In the genomic region with DNA sequence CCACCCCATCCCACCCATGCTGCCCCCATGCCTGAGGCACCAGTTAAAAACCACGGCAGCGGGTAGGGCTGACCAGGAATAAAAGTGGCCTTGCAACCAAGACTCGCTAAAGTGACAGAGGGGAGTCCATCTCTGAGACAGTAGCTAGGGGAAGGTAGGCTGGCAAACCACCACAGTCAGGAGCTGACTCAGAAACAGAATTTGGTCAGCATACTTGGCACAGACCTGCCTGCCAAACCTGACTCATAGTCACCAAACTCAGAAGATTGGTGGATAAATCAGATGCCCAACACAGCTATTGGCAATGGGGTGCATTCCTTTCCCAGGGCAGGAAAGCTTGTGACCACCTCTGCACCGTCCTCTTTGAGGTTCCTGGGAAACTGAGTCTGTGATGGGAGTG, we compare ENCODE assay signal across 11 cellular contexts.
DNase-seq lines count a peak whose midpoint lies in the region; ATAC-seq, FAIRE-seq and TF ChIP-seq lines count a peak whose summit lies in the region.
"Had no signal": no experiment of that assay in that cellular context is flagged by ENCODE, and none has a peak within 500 bp of the region (broad histone marks: within the 10 kb centered on the region; RNA-seq: fewer than 3 reads in every experiment).

No MANE protein-coding gene starts in this region.

- H3K36me3 ChIP-seq in keratinocyte (ENCODE audit: control insufficient read depth in 2 of 2, extremely low read depth in 1 of 2, insufficient read depth in 2 of 2, low read length in 2 of 2) = no peaks in the 10 kb centered on the region
- no peaks in the 10 kb centered on the region for H3K36me3 ChIP-seq in naive thymus-derived CD4-positive, alpha-beta T cell (ENCODE audit: control insufficient read depth in 2 of 3, insufficient read depth in 3 of 3, low read length in 3 of 3)
- H3K36me3 ChIP-seq: ovary had no signal

- H3K27me3 ChIP-seq in keratinocyte (ENCODE audit: control insufficient read depth, extremely low read depth, insufficient read depth, low read length) = no peaks in the 10 kb centered on the region
- no peaks in the 10 kb centered on the region for H3K27me3 ChIP-seq in naive thymus-derived CD4-positive, alpha-beta T cell (ENCODE audit: control insufficient read depth in 2 of 2, insufficient read depth in 2 of 2, low read length in 2 of 2)
- H3K27me3 ChIP-seq: ovary had no signal

- H3K4me2 ChIP-seq in keratinocyte (ENCODE audit: control insufficient read depth, extremely low read depth, insufficient read depth, low read depth, low read length) = no peak overlapping the region
- H3K4me2 ChIP-seq: KMS-11 had no signal

- H3K4me3 ChIP-seq in GM12865 (ENCODE audit: low read depth, low read length) (no peak overlapping the region), keratinocyte (ENCODE audit: control insufficient read depth in 2 of 3, extremely low read depth in 1 of 3, insufficient read depth in 2 of 3, low read depth in 1 of 3, low read length in 3 of 3) (no peak overlapping the region)
- H3K4me3 ChIP-seq in naive thymus-derived CD4-positive, alpha-beta T cell (ENCODE audit: low read length) = no peak overlapping the region
- H3K4me3 ChIP-seq: ovary had no signal

- POLR2A ChIA-PET in activated CD4-positive, alpha-beta memory T cell treated with anti-CD3 and anti-CD28 coated beads for 36 hours (lab: Charles Lee) = interaction anchor here (0.7 to 1.6 kb wide), 2 partner anchors 87 to 126 kb away, joined by 3 to 5 read pairs; no protein-coding TSS in a partner anchor
- POLR2A ChIA-PET in naive thymus-derived CD4-positive, alpha-beta T cell (lab: Charles Lee) = no interaction called here

- H3K9me3 Mint-ChIP-seq in activated CD4-positive, alpha-beta memory T cell treated with anti-CD3 and anti-CD28 coated beads for 36 hours = no peaks in the 10 kb centered on the region
- peaks cover 0 to 2% (median 0%) of the 10 kb centered on the region in 11 donors for H3K9me3 Mint-ChIP-seq in naive thymus-derived CD4-positive, alpha-beta T cell
- H3K9me3 Mint-ChIP-seq in Calu3 (ENCODE audit: low read depth, unreplicated experiment) = no peaks in the 10 kb centered on the region

- H3K36me3 Mint-ChIP-seq in activated CD4-positive, alpha-beta memory T cell treated with anti-CD3 and anti-CD28 coated beads for 36 hours = no peaks in the 10 kb centered on the region
- no peaks in the 10 kb centered on the region for H3K36me3 Mint-ChIP-seq in naive thymus-derived CD4-positive, alpha-beta T cell
- peaks cover 9% of the 10 kb centered on the region for H3K36me3 Mint-ChIP-seq in Calu3 (ENCODE audit: insufficient read depth, unreplicated experiment)

- H3K9me3 ChIP-seq in keratinocyte (ENCODE audit: control insufficient read depth, low read depth, low read length) = no peaks in the 10 kb centered on the region
- H3K9me3 ChIP-seq in naive thymus-derived CD4-positive, alpha-beta T cell (ENCODE audit: control insufficient read depth in 2 of 3, low read length in 3 of 3) = no peaks in the 10 kb centered on the region
- H3K9me3 ChIP-seq: ovary had no signal

- H3K27ac ChIP-seq in keratinocyte (ENCODE audit: control insufficient read depth, insufficient read depth, low read length) = peak overlapping the region; percentile 9
- no peak overlapping the region for H3K27ac ChIP-seq in naive thymus-derived CD4-positive, alpha-beta T cell (ENCODE audit: low read depth, low read length)
- H3K27ac ChIP-seq: KMS-11, ovary had no signal

- TF ChIP-seq CTCF in GM12865 (IDR thresholded peaks at IDR 0.05; ENCODE audit: insufficient read depth, low read depth, low read length, missing control alignments) (no peak), keratinocyte (optimal IDR thresholded peaks at IDR 0.05 in 1 of 3, IDR thresholded peaks at IDR 0.05 in 1 of 3, conservative IDR thresholded peaks at IDR 0.05 in 1 of 3; ENCODE audit: extremely low read depth in 1 of 3, insufficient read depth in 2 of 3, low read length in 3 of 3) (no peak), Calu3 (IDR thresholded peaks at IDR 0.05; ENCODE audit: unreplicated experiment) (no peak)

- CTCF ChIA-PET in activated CD4-positive, alpha-beta memory T cell treated with anti-CD3 and anti-CD28 coated beads for 36 hours (lab: Charles Lee) = interaction anchor here (1.0 kb wide), 1 partner anchor 102 kb away, joined by 3 read pairs; no protein-coding TSS in a partner anchor
- CTCF ChIA-PET in naive thymus-derived CD4-positive, alpha-beta T cell (lab: Charles Lee) = no interaction called here
- CTCF ChIA-PET in Calu3 (lab: Charles Lee) = no interaction called here

- H3K4me3 Mint-ChIP-seq in activated CD4-positive, alpha-beta memory T cell treated with anti-CD3 and anti-CD28 coated beads for 36 hours = no peak overlapping the region
- H3K4me3 Mint-ChIP-seq in naive thymus-derived CD4-positive, alpha-beta T cell = no peak overlapping the region
- no peak overlapping the region for H3K4me3 Mint-ChIP-seq in Calu3 (ENCODE audit: low read depth, unreplicated experiment)

- ATAC-seq in naive thymus-derived CD4-positive, alpha-beta T cell = no peak

- H3K27me3 Mint-ChIP-seq in activated CD4-positive, alpha-beta memory T cell treated with anti-CD3 and anti-CD28 coated beads for 36 hours = peaks cover 2% of the 10 kb centered on the region
- peaks cover 0 to 4% (median 0%) of the 10 kb centered on the region in 5 donors for H3K27me3 Mint-ChIP-seq in naive thymus-derived CD4-positive, alpha-beta T cell
- H3K27me3 Mint-ChIP-seq in Calu3 (ENCODE audit: unreplicated experiment) = no peaks in the 10 kb centered on the region

- no peaks in the 10 kb centered on the region for H4K20me1 ChIP-seq in keratinocyte (ENCODE audit: control insufficient read depth, extremely low read depth, insufficient read depth, low read length)

- H3K79me2 ChIP-seq in keratinocyte (ENCODE audit: control insufficient read depth, insufficient read depth, low read length) = no peaks in the 10 kb centered on the region

- BruUV-seq in Calu3 (replicated peaks; lab: Mats Ljungman, UMichigan) = no TSS peak

- no peak overlapping the region for H2AFZ ChIP-seq in keratinocyte (ENCODE audit: control insufficient read depth, low read length)

- no peak overlapping the region for H3K27ac Mint-ChIP-seq in activated CD4-positive, alpha-beta memory T cell treated with anti-CD3 and anti-CD28 coated beads for 36 hours
- no peak overlapping the region for H3K27ac Mint-ChIP-seq in naive thymus-derived CD4-positive, alpha-beta T cell
- no peak overlapping the region for H3K27ac Mint-ChIP-seq in Calu3 (ENCODE audit: unreplicated experiment)

- FAIRE-seq in keratinocyte (lab: Jason Lieb, UNC) = peak; percentile 83

- peaks cover 19% of the 10 kb centered on the region for H3K4me1 Mint-ChIP-seq in activated CD4-positive, alpha-beta memory T cell treated with anti-CD3 and anti-CD28 coated beads for 36 hours (ENCODE audit: low read depth)
- peaks cover 0 to 8% (median 0%) of the 10 kb centered on the region in 7 donors for H3K4me1 Mint-ChIP-seq in naive thymus-derived CD4-positive, alpha-beta T cell
- H3K4me1 Mint-ChIP-seq in Calu3 (ENCODE audit: low read depth, unreplicated experiment) = peaks cover 22% of the 10 kb centered on the region

- no peak overlapping the region for H3K9ac ChIP-seq in keratinocyte (ENCODE audit: control insufficient read depth, extremely low read depth, insufficient read depth, low read length)
- H3K9ac ChIP-seq: KMS-11 had no signal

- intact Hi-C loops in activated CD4-positive, alpha-beta memory T cell treated with anti-CD3 and anti-CD28 coated beads for 36 hours (cut with micrococcal nuclease) = loop anchor here (2.0 to 5.0 kb wide), 2 partner anchors 19 to 47 kb away; no protein-coding TSS in a partner anchor
- intact Hi-C loops in naive thymus-derived CD4-positive, alpha-beta T cell (cut with micrococcal nuclease) = loop anchor here in 1 of 2 donors (2.0 kb wide), 1 partner anchor 49 kb away; no protein-coding TSS in a partner anchor
- intact Hi-C loops in Calu3 (cut with micrococcal nuclease; ENCODE audit: unreplicated experiment) = loop anchor here (10.0 kb wide), 1 partner anchor 89 kb away; no protein-coding TSS in a partner anchor

- H3K4me1 ChIP-seq in keratinocyte (ENCODE audit: control insufficient read depth, extremely low read depth, insufficient read depth, low read length) = peaks cover 40% of the 10 kb centered on the region
- H3K4me1 ChIP-seq in naive thymus-derived CD4-positive, alpha-beta T cell (ENCODE audit: control insufficient read depth in 2 of 2, insufficient read depth in 2 of 2, low read length in 2 of 2) = no peaks in the 10 kb centered on the region

- peak; percentile 43 for DNase-seq in AG08395 (ENCODE audit: low spot score)
- peak; percentile 8 for DNase-seq in GM12865 (ENCODE audit: low read depth)
- DNase-seq in activated CD4-positive, alpha-beta memory T cell treated with anti-CD3 and anti-CD28 coated beads for 36 hours = peak; percentile 61
- peak; percentile 36 for DNase-seq in keratinocyte (ENCODE audit: low read depth, low spot score)
- no peak for DNase-seq in NCI-H2227 treated with DMSO at 0.1 percent for 48 hours (lab: John Stamatoyannopoulos, UW)
- DNase-seq in naive thymus-derived CD4-positive, alpha-beta T cell = no peak
- DNase-seq in Calu3 = no peak
- DNase-seq: NCI-H2107, substantia nigra had no signal

- no peaks in the 10 kb centered on the region for H3K9me1 ChIP-seq in keratinocyte (ENCODE audit: control insufficient read depth, extremely low read depth, insufficient read depth, low read length)

- dilution Hi-C loops in keratinocyte (cut with MboI; ENCODE audit: extremely low pct_ligation_motif_present, low sequenced_read_pairs) = no loop called here

Comparison
In these comparisons a context has a peak if more than half of its experiments do, and no peak if none do; other contexts are left out.
1. DNase-seq: peak in AG08395 (single experiment), GM12865 (single experiment), activated CD4-positive, alpha-beta memory T cell treated with anti-CD3 and anti-CD28 coated beads for 36 hours (single experiment) and keratinocyte (single experiment); none in NCI-H2227 treated with DMSO at 0.1 percent for 48 hours (single experiment), naive thymus-derived CD4-positive, alpha-beta T cell (0 of 9) and Calu3 (single experiment).